Comparison of ENCODE assay signal across 28 cellular contexts in genomic region chr2:129492528-129492927, GRCh38.
"Had no signal": no experiment of that assay in that cellular context is flagged by ENCODE, and none has a peak within 500 bp of the region (broad histone marks: within the 10 kb centered on the region; RNA-seq: fewer than 3 reads in every experiment).

No MANE protein-coding gene starts in this region.

- H3K4me3 ChIP-seq: left lung, lower lobe of right lung, neural progenitor cell, ovary, sigmoid colon, spleen, tibial nerve, uterus had no signal

- H3K4me1 ChIP-seq: left lung, lower lobe of right lung, neural progenitor cell, sigmoid colon, spleen, tibial nerve, uterus had no signal

- H3K36me3 Mint-ChIP-seq: naive thymus-derived CD8-positive, alpha-beta T cell; neural progenitor cell; stimulated activated effector memory CD8-positive, alpha-beta T cell treated with anti-CD3 and anti-CD28 coated beads, Interleukin-12 subunit alpha, Interleukin-12 subunit beta, amount 100 ng/mL, for 72 hours; type B pancreatic cell had no signal

- H3K27me3 Mint-ChIP-seq: stimulated activated naive CD8-positive, alpha-beta T cell treated with anti-CD3 and anti-CD28 coated beads, Interleukin-15, Interleukin-2, amounts not matched to agents 100 ng/mL and 50 ng/mL, for 24 hours had no signal

- FAIRE-seq: islet of Langerhans, kidney, small intestine had no signal

- H3K27ac Mint-ChIP-seq: immature natural killer cell; naive thymus-derived CD8-positive, alpha-beta T cell; nephron; neural progenitor cell; progenitor cell of endocrine pancreas; stimulated activated effector memory CD8-positive, alpha-beta T cell treated with anti-CD3 and anti-CD28 coated beads, Interleukin-12 subunit alpha, Interleukin-12 subunit beta, amount 100 ng/mL, for 72 hours; stimulated activated naive CD8-positive, alpha-beta T cell treated with anti-CD3 and anti-CD28 coated beads, Interleukin-15, Interleukin-2, amounts not matched to agents 100 ng/mL and 50 ng/mL, for 24 hours; type B pancreatic cell had no signal

- H3K9me3 ChIP-seq: left lung, lower lobe of right lung, neutrophil, ovary, sigmoid colon, spleen, tibial nerve, uterus had no signal

- H2AFZ ChIP-seq: neural progenitor cell had no signal

- H3K9me3 Mint-ChIP-seq: nephron; neural progenitor cell; stimulated activated naive CD8-positive, alpha-beta T cell treated with anti-CD3 and anti-CD28 coated beads, Interleukin-15, Interleukin-2, amounts not matched to agents 100 ng/mL and 50 ng/mL, for 24 hours; type B pancreatic cell had no signal

- H3K36me3 ChIP-seq: left lung, lower lobe of right lung, neural progenitor cell, neutrophil, ovary, sigmoid colon, spleen, tibial nerve, uterus had no signal

- ATAC-seq: left colon; left lung; lower lobe of right lung; naive thymus-derived CD8-positive, alpha-beta T cell; right cardiac atrium; stimulated activated effector memory CD8-positive, alpha-beta T cell treated with anti-CD3 and anti-CD28 coated beads, Interleukin-12 subunit alpha, Interleukin-12 subunit beta, amount 100 ng/mL, for 72 hours had no signal

- H3K4me1 Mint-ChIP-seq: immature natural killer cell; naive thymus-derived CD8-positive, alpha-beta T cell; stimulated activated effector memory CD8-positive, alpha-beta T cell treated with anti-CD3 and anti-CD28 coated beads, Interleukin-12 subunit alpha, Interleukin-12 subunit beta, amount 100 ng/mL, for 72 hours had no signal

- H3K9ac ChIP-seq: neural progenitor cell had no signal

- H3K27ac ChIP-seq: left lung, lower lobe of right lung, neural progenitor cell, neutrophil, ovary, sigmoid colon, spleen, tibial nerve, uterus had no signal

- H3K27me3 ChIP-seq: left lung, neural progenitor cell, neutrophil, ovary, sigmoid colon, spleen, tibial nerve, uterus had no signal

- H3K4me2 ChIP-seq: neural progenitor cell had no signal

- H3K4me3 Mint-ChIP-seq: immature natural killer cell; naive thymus-derived CD8-positive, alpha-beta T cell; nephron; neural progenitor cell; stimulated activated effector memory CD8-positive, alpha-beta T cell treated with anti-CD3 and anti-CD28 coated beads, Interleukin-12 subunit alpha, Interleukin-12 subunit beta, amount 100 ng/mL, for 72 hours; stimulated activated naive CD8-positive, alpha-beta T cell treated with anti-CD3 and anti-CD28 coated beads, Interleukin-15, Interleukin-2, amounts not matched to agents 100 ng/mL and 50 ng/mL, for 24 hours; type B pancreatic cell had no signal

- DNase-seq: hypothalamus; immature natural killer cell; kidney; left colon; left lung; lower lobe of right lung; mammary epithelial cell; mesenchymal stem cell; naive thymus-derived CD8-positive, alpha-beta T cell; occipital lobe; ovary; right cardiac atrium; sigmoid colon; small intestine; spleen; stimulated activated CD4-positive, alpha-beta T cell treated with anti-CD3 and anti-CD28 coated beads, Interleukin-4, amount 100 ng/mL, for 24 hours; stimulated activated naive CD4-positive, alpha-beta T cell; substantia nigra; uterus had no signal
